In the genomic region with DNA sequence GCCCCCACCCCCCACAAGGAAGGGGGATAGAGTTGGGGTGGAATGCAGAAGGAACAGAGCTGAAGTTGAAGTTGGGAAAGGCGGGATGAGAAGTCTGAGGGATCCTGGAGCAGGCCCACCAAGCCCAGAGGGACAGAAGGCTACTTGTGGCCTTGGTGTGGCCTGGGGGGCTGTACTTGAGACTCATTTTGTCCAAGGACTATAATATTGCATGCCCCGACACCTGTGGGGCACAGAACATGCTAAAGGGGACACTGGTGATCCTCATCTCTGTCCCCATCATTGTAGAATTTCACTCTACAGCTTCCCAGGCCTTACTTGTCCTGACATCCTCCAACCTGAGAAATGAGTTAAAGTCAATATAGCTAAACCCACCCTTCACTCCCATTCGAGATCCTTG, we compare ENCODE assay signal across 12 cellular contexts. TPM values are rescaled to one million over a fixed set of nuclear protein-coding genes. Genes with fewer than 3 reads are reported as not detected.
DNase-seq lines count a peak whose midpoint lies in the region; ATAC-seq and TF ChIP-seq lines count a peak whose summit lies in the region.
"Had no signal": no experiment of that assay in that cellular context is flagged by ENCODE, and none has a peak within 500 bp of the region (broad histone marks: within the 10 kb centered on the region; RNA-seq: fewer than 3 reads in every experiment).

No MANE protein-coding gene starts in this region.

- H3K27me3 ChIP-seq in BLaER1: no peaks in the 10 kb centered on the region
- peaks cover 73% of the 10 kb centered on the region for H3K27me3 ChIP-seq in HUES64 (ENCODE audit: insufficient read depth, low read length)
- H3K27me3 ChIP-seq in esophagus (ENCODE audit: control insufficient read depth in 1 of 2, insufficient read depth in 2 of 2, low read length in 2 of 2): peaks cover 0 to 23% of the 10 kb centered on the region in 2 donors
- no peaks in the 10 kb centered on the region for H3K27me3 ChIP-seq in parathyroid adenoma (ENCODE audit: control insufficient read depth, insufficient read depth, low read length)

- H3K4me1 ChIP-seq in BLaER1: peaks cover 64% of the 10 kb centered on the region
- peaks cover 19% of the 10 kb centered on the region for H3K4me1 ChIP-seq in HUES64 (ENCODE audit: insufficient read depth, low read length)
- peaks cover 3 to 12% of the 10 kb centered on the region in 2 donors for H3K4me1 ChIP-seq in esophagus (ENCODE audit: control insufficient read depth in 2 of 2, insufficient read depth in 2 of 2, low read length in 1 of 2)
- peaks cover 6% of the 10 kb centered on the region for H3K4me1 ChIP-seq in parathyroid adenoma

- TF ChIP-seq CTCF in parathyroid adenoma (IDR thresholded peaks at IDR 0.05): no peak

- no peak for ATAC-seq in GM21423 (IDR thresholded peaks at IDR 0.05; ENCODE audit: unreplicated experiment)

- DNase-seq in SW 1271 (lab: John Stamatoyannopoulos, UW) (no peak), cerebellar nuclear complex (lab: John Stamatoyannopoulos, UW) (no peak)
- DNase-seq in activated CD8-positive, alpha-beta memory T cell treated with anti-CD3 and anti-CD28 coated beads, Interleukin-2, amount 50 U/mL, for 48 hours: no peak
- DNase-seq: activated T-cell treated with anti-CD3 and anti-CD28 coated beads, Interleukin-2, amount 50 U/mL, for 24 hours; NCI-H1105; nephron progenitor cell had no signal

- H3K9ac ChIP-seq in BLaER1: peak overlapping the region; percentile 85
- no peak overlapping the region for H3K9ac ChIP-seq in HUES64 (ENCODE audit: low read depth, low read length)
- H3K9ac ChIP-seq in parathyroid adenoma: no peak overlapping the region

- H3K27ac ChIP-seq in BLaER1: peak overlapping the region; percentile 92
- H3K27ac ChIP-seq in HUES64 (ENCODE audit: low read depth, low read length): no peak overlapping the region
- peak overlapping the region; percentile 23 to 68 for H3K27ac ChIP-seq in esophagus (ENCODE audit: low read depth in 2 of 2, low read length in 1 of 2)
- peak overlapping the region; percentile 77 for H3K27ac ChIP-seq in parathyroid adenoma
- H3K27ac ChIP-seq: C4-2B had no signal

- peaks cover 36% of the 10 kb centered on the region for H4K20me1 ChIP-seq in BLaER1

- H3K79me2 ChIP-seq in parathyroid adenoma: no peaks in the 10 kb centered on the region

- no peak overlapping the region for H2AFZ ChIP-seq in parathyroid adenoma

- no peaks in the 10 kb centered on the region for H3K9me3 ChIP-seq in BLaER1
- no peaks in the 10 kb centered on the region; the same call in 1 of the 2 replicates for H3K9me3 ChIP-seq in HUES64 (ENCODE audit: insufficient read depth, low read depth, low read length)
- no peaks in the 10 kb centered on the region for H3K9me3 ChIP-seq in esophagus (ENCODE audit: control insufficient read depth in 2 of 2, insufficient read depth in 1 of 2, low read depth in 1 of 2, low read length in 1 of 2)
- H3K9me3 ChIP-seq in parathyroid adenoma (ENCODE audit: control insufficient read depth, low read length): no peaks in the 10 kb centered on the region

- H3K4me3 ChIP-seq in BLaER1 (peak overlapping the region; percentile 79), HUES64 (ENCODE audit: low read length) (peak overlapping the region; percentile 60; the same call in 1 of the 2 replicates), esophagus (ENCODE audit: low read depth in 1 of 2, low read length in 2 of 2) (peak overlapping the region; percentile 49 to 61), parathyroid adenoma (ENCODE audit: low read depth, low read length) (peak overlapping the region; percentile 57)

- H3K36me3 ChIP-seq in BLaER1: peaks cover 23% of the 10 kb centered on the region
- H3K36me3 ChIP-seq in HUES64 (ENCODE audit: insufficient read depth, low read length): peaks cover 18% of the 10 kb centered on the region; the same call in 1 of the 2 replicates
- H3K36me3 ChIP-seq in esophagus (ENCODE audit: control insufficient read depth in 2 of 2, insufficient read depth in 2 of 2, low read length in 1 of 2): no peaks in the 10 kb centered on the region
- no peaks in the 10 kb centered on the region for H3K36me3 ChIP-seq in parathyroid adenoma (ENCODE audit: control insufficient read depth, insufficient read depth, low read length)

- WGBS in HUES64: 51% methylated on average over 3 of the region's 3 CpGs
- WGBS in esophagus, 2 donors: 70 to 79% methylated on average over 3 of the region's 3 CpGs

- H3K4me2 ChIP-seq in BLaER1 (peak overlapping the region; percentile 96), parathyroid adenoma (ENCODE audit: low read length) (peak overlapping the region; percentile 55)

RNA-seq across cellular contexts. Expression of a gene that starts 1.3 kb away (rescaled TPM):
- 0.25 TPM for polyA plus RNA-seq in HUES64 (2013, experiment 1 of 2)
- polyA plus RNA-seq in HUES64 (2013, experiment 2 of 2): 0.44 TPM
- polyA plus RNA-seq in esophagus: 10 to 100 TPM; 16.8 to 34.1 TPM

RNA-seq across cellular contexts. Expression of a gene that starts 8.8 kb away (rescaled TPM):
- not detected for polyA plus RNA-seq in HUES64 (2013, experiment 1 of 2)
- not detected for polyA plus RNA-seq in HUES64 (2013, experiment 2 of 2)
- 10 to 100 TPM in 1 of 2 donors, 1 to 10 TPM in 1; 9.7 to 51.4 TPM for polyA plus RNA-seq in esophagus

RNA-seq across cellular contexts. Expression of a gene that starts 21.1 kb away (rescaled TPM):
- 8.3 TPM for polyA plus RNA-seq in HUES64 (2013, experiment 1 of 2)
- polyA plus RNA-seq in HUES64 (2013, experiment 2 of 2): 14.9 TPM
- polyA plus RNA-seq in esophagus: 1 to 10 TPM; 1.6 to 3.1 TPM

RNA-seq across cellular contexts. Expression of a gene that starts 39.4 kb away (rescaled TPM):
- 11.9 TPM for polyA plus RNA-seq in HUES64 (2013, experiment 1 of 2)
- polyA plus RNA-seq in HUES64 (2013, experiment 2 of 2): 8.8 TPM
- 1 to 10 TPM; 3.8 to 9.3 TPM for polyA plus RNA-seq in esophagus
